Comparison of ENCODE assay signal across 22 cellular contexts in genomic region chr5:41503321-41503720, GRCh38.
"Had no signal": no experiment of that assay in that cellular context is flagged by ENCODE, and none has a peak within 500 bp of the region (broad histone marks: within the 10 kb centered on the region; RNA-seq: fewer than 3 reads in every experiment).

No MANE protein-coding gene starts in this region.

- H3K36me3 ChIP-seq: gastrocnemius medialis, neutrophil, right lobe of liver, suprapubic skin, thyroid gland had no signal

- H3K36me3 Mint-ChIP-seq: naive B cell; stimulated activated effector memory CD8-positive, alpha-beta T cell treated with anti-CD3 and anti-CD28 coated beads, Interleukin-12 subunit alpha, Interleukin-12 subunit beta, amount 100 ng/mL, for 72 hours; type B pancreatic cell had no signal

- H3K4me3 Mint-ChIP-seq: naive B cell; nephron; stimulated activated effector memory CD8-positive, alpha-beta T cell treated with anti-CD3 and anti-CD28 coated beads, Interleukin-12 subunit alpha, Interleukin-12 subunit beta, amount 100 ng/mL, for 72 hours; type B pancreatic cell had no signal

- H3K9me3 ChIP-seq: gastrocnemius medialis, neutrophil, psoas muscle, right lobe of liver, suprapubic skin, thyroid gland had no signal

- H3K4me1 ChIP-seq: gastrocnemius medialis, psoas muscle, right lobe of liver, suprapubic skin, thyroid gland had no signal

- H3K4me1 Mint-ChIP-seq: naive B cell; nephron; stimulated activated effector memory CD8-positive, alpha-beta T cell treated with anti-CD3 and anti-CD28 coated beads, Interleukin-12 subunit alpha, Interleukin-12 subunit beta, amount 100 ng/mL, for 72 hours had no signal

- ATAC-seq: esophagus mucosa; gastrocnemius medialis; left colon; left ventricle myocardium superior; psoas muscle; right lobe of liver; stimulated activated effector memory CD8-positive, alpha-beta T cell treated with anti-CD3 and anti-CD28 coated beads, Interleukin-12 subunit alpha, Interleukin-12 subunit beta, amount 100 ng/mL, for 72 hours; stimulated activated naive CD8-positive, alpha-beta T cell treated with anti-CD3 and anti-CD28 coated beads, Interleukin-15, Interleukin-2, amounts not matched to agents 100 U/mL and 50 U/mL, for 24 hours had no signal

- H3K27ac Mint-ChIP-seq: naive B cell; nephron; stimulated activated effector memory CD8-positive, alpha-beta T cell treated with anti-CD3 and anti-CD28 coated beads, Interleukin-12 subunit alpha, Interleukin-12 subunit beta, amount 100 ng/mL, for 72 hours; type B pancreatic cell had no signal

- H3K27me3 ChIP-seq: gastrocnemius medialis, neutrophil, right lobe of liver, suprapubic skin, thyroid gland had no signal

- H3K4me3 ChIP-seq: dorsolateral prefrontal cortex, gastrocnemius medialis, hepatocyte, lung, psoas muscle, right lobe of liver, suprapubic skin, thyroid gland had no signal

- DNase-seq: cortex of kidney; effector CD8-positive, alpha-beta T cell; gastrocnemius medialis; left colon; left ventricle myocardium superior; mesenchymal stem cell; naive B cell; psoas muscle; right lobe of liver; stimulated activated CD4-positive, alpha-beta T cell treated with anti-CD3 and anti-CD28 coated beads, Interleukin-4, amount 100 ng/mL, for 1 hour; stimulated activated CD8-positive, alpha-beta memory T cell treated with anti-CD3 and anti-CD28 coated beads, Interleukin-4, amount 100 ng/mL, for 48 hours; stimulated activated naive CD8-positive, alpha-beta T cell treated with anti-CD3 and anti-CD28 coated beads, Interleukin-15, Interleukin-2, amounts not matched to agents 100 U/mL and 50 U/mL, for 24 hours; thyroid gland had no signal

- H3K9me3 Mint-ChIP-seq: nephron, type B pancreatic cell had no signal

- H3K27ac ChIP-seq: gastrocnemius medialis, hepatocyte, neutrophil, psoas muscle, right lobe of liver, suprapubic skin, thyroid gland had no signal
